Comparison of ENCODE assay signal across 16 cellular contexts in genomic region chr15:60620707-60621106, GRCh38.
DNase-seq lines count a peak whose midpoint lies in the region; ATAC-seq and TF ChIP-seq lines count a peak whose summit lies in the region.
"Had no signal": no experiment of that assay in that cellular context is flagged by ENCODE, and none has a peak within 500 bp of the region (broad histone marks: within the 10 kb centered on the region; RNA-seq: fewer than 3 reads in every experiment).

No MANE protein-coding gene starts in this region.

- H3K27ac Mint-ChIP-seq in endothelial cell (ENCODE audit: unreplicated experiment), result no peak overlapping the region

- intact Hi-C loops in posterior vena cava (cut with DNase I), result no loop called here

- H3K4me3 ChIP-seq in HAP-1, result no peak overlapping the region

- H3K27me3 Mint-ChIP-seq in endothelial cell (ENCODE audit: unreplicated experiment), result no peaks in the 10 kb centered on the region
- H3K27me3 Mint-ChIP-seq: activated T-helper 17 cell treated with anti-CD3 and anti-CD28 coated beads, Interleukin-2, amount 50 U/mL, for 72 hours had no signal

- H3K27me3 ChIP-seq in HAP-1 (ENCODE audit: low read depth), result no peaks in the 10 kb centered on the region
- H3K27me3 ChIP-seq: BE2C had no signal

- H3K4me1 ChIP-seq in HAP-1, result peaks cover 12% of the 10 kb centered on the region
- H3K4me1 ChIP-seq: BE2C had no signal

- H3K9me3 ChIP-seq in HAP-1, result no peaks in the 10 kb centered on the region
- H3K9me3 ChIP-seq: BE2C had no signal

- no peak for ATAC-seq in GM18868 (IDR thresholded peaks at IDR 0.05; ENCODE audit: unreplicated experiment)
- ATAC-seq: activated T-helper 17 cell treated with anti-CD3 and anti-CD28 coated beads, Interleukin-2, amount 50 U/mL, for 72 hours; left colon had no signal

- H3K9me3 Mint-ChIP-seq in endothelial cell (ENCODE audit: unreplicated experiment), result no peaks in the 10 kb centered on the region
- H3K9me3 Mint-ChIP-seq: activated T-helper 17 cell treated with anti-CD3 and anti-CD28 coated beads, Interleukin-2, amount 50 U/mL, for 72 hours; IgD-negative memory B cell had no signal

- TF ChIP-seq CTCF in endothelial cell (IDR thresholded peaks at IDR 0.05; ENCODE audit: unreplicated experiment), result no peak

- no peaks in the 10 kb centered on the region for H3K36me3 ChIP-seq in HAP-1 (replicated peaks)
- H3K36me3 ChIP-seq: BE2C had no signal

- peaks cover 6% of the 10 kb centered on the region for H3K4me1 Mint-ChIP-seq in endothelial cell (ENCODE audit: unreplicated experiment)
- H3K4me1 Mint-ChIP-seq: IgD-negative memory B cell had no signal

- in situ Hi-C loops in HAP-1 (cut with MboI; ENCODE audit: low sequenced_read_pairs), result no loop called here

- H3K36me3 Mint-ChIP-seq in endothelial cell (ENCODE audit: low read depth, unreplicated experiment), result no peaks in the 10 kb centered on the region
- H3K36me3 Mint-ChIP-seq: IgD-negative memory B cell had no signal

- peak; percentile 40 for DNase-seq in Ammon's horn (ENCODE audit: low spot score)
- peak; percentile 45 for DNase-seq in astrocyte of the hippocampus (ENCODE audit: low read depth, low spot score)
- DNase-seq in iPS-NIHi7 (ENCODE audit: extremely low spot score), result peak; percentile 47
- DNase-seq in posterior vena cava (ENCODE audit: low spot score), result peak; percentile 85
- no peak for DNase-seq in endothelial cell (ENCODE audit: low spot score)
- DNase-seq in activated CD4-positive, alpha-beta T cell treated with anti-CD3 and anti-CD28 coated beads, Interleukin-2, amount 50 U/mL, for 48 hours, result no peak
- no peak for DNase-seq in HAP-1 (ENCODE audit: low spot score in 2 of 2)
- DNase-seq: activated CD4-positive, alpha-beta T cell treated with anti-CD3 and anti-CD28 coated beads, Interleukin-2, amount 50 U/mL, for 4 hours; BE2C; glutamatergic neuron; NCI-H1436 treated with DMSO at 0.1 percent for 48 hours; NCI-H524 treated with DMSO at 0.1 percent for 48 hours had no signal

- H3K4me3 Mint-ChIP-seq in endothelial cell (ENCODE audit: unreplicated experiment), result no peak overlapping the region
- H3K4me3 Mint-ChIP-seq: activated T-helper 17 cell treated with anti-CD3 and anti-CD28 coated beads, Interleukin-2, amount 50 U/mL, for 72 hours; IgD-negative memory B cell had no signal

Comparison
In these comparisons a context has a peak if more than half of its experiments do, and no peak if none do; other contexts are left out.
1. DNase-seq: peak in Ammon's horn (single experiment), astrocyte of the hippocampus (single experiment), iPS-NIHi7 (single experiment) and posterior vena cava (single experiment); none in endothelial cell (single experiment), activated CD4-positive, alpha-beta T cell treated with anti-CD3 and anti-CD28 coated beads, Interleukin-2, amount 50 U/mL, for 48 hours (0 of 2) and HAP-1 (0 of 2).